1 cellular context compared by ENCODE assay signal in genomic region chr20:64052987-64053840, GRCh38.
A peak's percentile ranks its signal among the peaks of the same experiment; 100 is the strongest.
TF ChIP-seq lines count a peak whose summit lies in the region.

No MANE protein-coding gene starts in this region.

TF ChIP-seq in HepG2, 621 proteins besides CTCF, POLR2A, EP300 and RAD21 (continues in another document):
- no peak for TF ChIP-seq PPARG (CRISPR knock-in tag; conservative IDR thresholded peaks at IDR 0.05)
- TF ChIP-seq SPEN (CRISPR knock-in tag; IDR thresholded peaks at IDR 0.05; ENCODE audit: low read depth), result peak; percentile 26; the same call in 1 of the 2 replicates
- TF ChIP-seq ZNF337 (CRISPR knock-in tag; IDR thresholded peaks at IDR 0.05; ENCODE audit: borderline replicate concordance, low read depth), result no peak
- TF ChIP-seq RARG (CRISPR knock-in tag; IDR thresholded peaks at IDR 0.05; ENCODE audit: low read depth), result no peak
- TF ChIP-seq NR2C2 (CRISPR knock-in tag; IDR thresholded peaks at IDR 0.05; ENCODE audit: borderline replicate concordance), result peak; percentile 64
- TF ChIP-seq HHEX (CRISPR knock-in tag; IDR thresholded peaks at IDR 0.05), result 0 out of 2 replicates have a peak, but pooled peaks have one; percentile 11
- peak; percentile 65; the same call in 1 of the 2 replicates for TF ChIP-seq ZBTB4 (CRISPR knock-in tag; IDR thresholded peaks at IDR 0.05; ENCODE audit: borderline replicate concordance)
- no peak for TF ChIP-seq ZNF703 (CRISPR knock-in tag; IDR thresholded peaks at IDR 0.05; ENCODE audit: borderline replicate concordance)
- no peak for TF ChIP-seq ATF2 (CRISPR knock-in tag; IDR thresholded peaks at IDR 0.05)
- TF ChIP-seq SP140L (CRISPR knock-in tag; IDR thresholded peaks at IDR 0.05; ENCODE audit: borderline replicate concordance), result no peak
- no peak for TF ChIP-seq MLLT10 (CRISPR knock-in tag; IDR thresholded peaks at IDR 0.05)
- TF ChIP-seq TMF1 (CRISPR knock-in tag; IDR thresholded peaks at IDR 0.05; ENCODE audit: low read depth), result peak; percentile 87
- no peak for TF ChIP-seq TEAD2 (CRISPR knock-in tag; IDR thresholded peaks at IDR 0.05)
- TF ChIP-seq CC2D1A (CRISPR knock-in tag; IDR thresholded peaks at IDR 0.05), result no peak
- TF ChIP-seq ZNF329 (CRISPR knock-in tag; IDR thresholded peaks at IDR 0.05; ENCODE audit: low read depth), result 0 out of 2 replicates have a peak, but pooled peaks have one; percentile 11
- peak; percentile 39; the same call in 1 of the 2 replicates for TF ChIP-seq TBX3 (IDR thresholded peaks at IDR 0.05; ENCODE audit: borderline replicate concordance)
- TF ChIP-seq MAX (IDR thresholded peaks at IDR 0.05), result peak; percentile 97
- TF ChIP-seq JUND (CRISPR knock-in tag; IDR thresholded peaks at IDR 0.05), result no peak
- peak; percentile 73 for TF ChIP-seq ZC3H13 (CRISPR knock-in tag; IDR thresholded peaks at IDR 0.05)
- TF ChIP-seq HIC2 (CRISPR knock-in tag; IDR thresholded peaks at IDR 0.05; ENCODE audit: low read depth), result peak; percentile 89
- TF ChIP-seq CBX2 (IDR thresholded peaks at IDR 0.05; ENCODE audit: low read depth, low read length), result no peak
- no peak for TF ChIP-seq CBX2 (CRISPR knock-in tag; IDR thresholded peaks at IDR 0.05; ENCODE audit: low read depth)
- TF ChIP-seq ZNF556 (CRISPR knock-in tag; IDR thresholded peaks at IDR 0.05; ENCODE audit: borderline replicate concordance), result peak; percentile 56; the same call in 1 of the 2 replicates
- no peak for TF ChIP-seq NFIB (CRISPR knock-in tag; IDR thresholded peaks at IDR 0.05; ENCODE audit: borderline replicate concordance)
- TF ChIP-seq CSRNP1 (CRISPR knock-in tag; IDR thresholded peaks at IDR 0.05), result peak; percentile 94
- TF ChIP-seq ZSCAN9 (CRISPR knock-in tag; IDR thresholded peaks at IDR 0.05; ENCODE audit: borderline replicate concordance), result no peak; the same call in 1 of the 2 replicates
- no peak for TF ChIP-seq U2AF1 (optimal IDR thresholded peaks at IDR 0.05; ENCODE audit: low read depth, low read length)
- no peak for TF ChIP-seq ZNF800 (CRISPR knock-in tag; IDR thresholded peaks at IDR 0.05)
- TF ChIP-seq ZBTB8A (CRISPR knock-in tag; IDR thresholded peaks at IDR 0.05; ENCODE audit: borderline replicate concordance, low read depth), result no peak
- TF ChIP-seq NR0B2 (CRISPR knock-in tag; IDR thresholded peaks at IDR 0.05), result no peak
- TF ChIP-seq ZNF547 (CRISPR knock-in tag; IDR thresholded peaks at IDR 0.05), result peak; percentile 45
- no peak; the same call in 1 of the 2 replicates for TF ChIP-seq IRF1 (CRISPR knock-in tag; IDR thresholded peaks at IDR 0.05; ENCODE audit: low read depth)
- no peak for TF ChIP-seq SRF (IDR thresholded peaks at IDR 0.05; ENCODE audit: low read depth, low read length)
- peak; percentile 71; the same call in 1 of the 2 replicates for TF ChIP-seq ZNF678 (CRISPR knock-in tag; IDR thresholded peaks at IDR 0.05)
- peak; percentile 34; the same call in 1 of the 2 replicates for TF ChIP-seq ZXDC (CRISPR knock-in tag; IDR thresholded peaks at IDR 0.05)
- no peak for TF ChIP-seq CAMTA2 (CRISPR knock-in tag; IDR thresholded peaks at IDR 0.05; ENCODE audit: borderline replicate concordance)
- peak; percentile 76 for TF ChIP-seq ZFX (CRISPR knock-in tag; IDR thresholded peaks at IDR 0.05; ENCODE audit: low read depth)
- TF ChIP-seq ZNF362 (CRISPR knock-in tag; IDR thresholded peaks at IDR 0.05; ENCODE audit: borderline replicate concordance), result 0 out of 2 replicates have a peak, but pooled peaks have one; percentile 20
- TF ChIP-seq EED (CRISPR knock-in tag; IDR thresholded peaks at IDR 0.05), result no peak
- no peak for TF ChIP-seq ZNF558 (CRISPR knock-in tag; IDR thresholded peaks at IDR 0.05; ENCODE audit: borderline replicate concordance)
- no peak; the same call in 1 of the 2 replicates for TF ChIP-seq FOXO1 (CRISPR knock-in tag; IDR thresholded peaks at IDR 0.05)
- no peak; the same call in 1 of the 2 replicates for TF ChIP-seq ZNF414 (CRISPR knock-in tag; IDR thresholded peaks at IDR 0.05)
- no peak for TF ChIP-seq POLR2AphosphoS2 (IDR thresholded peaks at IDR 0.05; ENCODE audit: low read depth, low read length)
- no peak for TF ChIP-seq FOXC1 (CRISPR knock-in tag; IDR thresholded peaks at IDR 0.05; ENCODE audit: borderline replicate concordance)
- TF ChIP-seq PLSCR1 (CRISPR knock-in tag; IDR thresholded peaks at IDR 0.05; ENCODE audit: borderline replicate concordance), result no peak
- TF ChIP-seq ZNF562 (CRISPR knock-in tag; IDR thresholded peaks at IDR 0.05; ENCODE audit: borderline replicate concordance), result no peak
- no peak for TF ChIP-seq TSC22D2 (CRISPR knock-in tag; IDR thresholded peaks at IDR 0.05; ENCODE audit: borderline replicate concordance)
